ENCODE assay signal across 36 cellular contexts in the genomic region with DNA sequence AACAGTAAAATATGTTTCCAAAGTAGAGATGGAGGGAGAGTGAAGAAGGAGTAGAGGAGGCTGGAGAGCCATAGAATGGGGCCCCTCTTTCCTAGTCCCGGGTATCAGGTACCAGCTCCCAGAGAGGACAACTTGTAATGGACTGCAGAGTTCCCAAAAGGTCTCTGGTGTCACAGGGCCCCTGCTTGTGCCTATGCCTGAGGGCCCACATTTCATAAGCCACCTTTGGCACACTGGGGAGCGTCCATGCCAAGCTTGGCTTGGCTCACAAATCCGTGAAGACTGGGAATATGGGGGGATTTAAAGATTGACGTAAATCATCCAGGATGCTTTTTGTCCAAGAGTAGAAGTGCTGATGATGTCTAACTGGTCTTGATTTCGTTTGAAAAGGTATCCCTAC. TPM values are rescaled to one million over a fixed set of nuclear protein-coding genes. Genes with fewer than 3 reads are reported as not detected.
"Had no signal": no experiment of that assay in that cellular context is flagged by ENCODE, and none has a peak within 500 bp of the region (broad histone marks: within the 10 kb centered on the region; RNA-seq: fewer than 3 reads in every experiment).

No MANE protein-coding gene starts in this region.

- ATAC-seq: activated CD8-positive, alpha-beta T cell treated with anti-CD3 and anti-CD28 coated beads for 36 hours; activated naive CD4-positive, alpha-beta T cell treated with anti-CD3 and anti-CD28 coated beads, Interleukin-2, amount 50 U/mL, for 72 hours; activated T-cell treated with anti-CD3 and anti-CD28 coated beads, Interleukin-2, amount 50 U/mL, for 4 hours; activated T-cell treated with anti-CD3 and anti-CD28 coated beads, Interleukin-2, amount 50 U/mL, for 72 hours; activated T-helper 17 cell treated with anti-CD3 and anti-CD28 coated beads, Interleukin-2, amount 50 U/mL, for 72 hours; body of pancreas had no signal

- H3K36me3 ChIP-seq: adrenal gland, brain microvascular endothelial cell, breast epithelium had no signal

- H3K4me3 Mint-ChIP-seq: activated B cell treated with CpG ODN at 0.5 μM for 24 hours; activated CD4-positive, alpha-beta memory T cell treated with anti-CD3 and anti-CD28 coated beads for 36 hours; activated CD4-positive, alpha-beta T cell treated with anti-CD3 and anti-CD28 coated beads, Interleukin-2, amount 10 ng/mL, durations not matched to agents 24 days and 14 days; activated CD8-positive, alpha-beta T cell treated with anti-CD3 and anti-CD28 coated beads for 36 hours; activated naive CD4-positive, alpha-beta T cell treated with anti-CD3 and anti-CD28 coated beads for 36 hours; activated naive CD8-positive, alpha-beta T cell treated with anti-CD3 and anti-CD28 coated beads for 36 hours; activated T-cell treated with anti-CD3 and anti-CD28 coated beads, Interleukin-2, amount 50 U/mL, for 4 hours; activated T-cell treated with anti-CD3 and anti-CD28 coated beads, Interleukin-2, amount 50 U/mL, for 72 hours; activated T-helper 1 cell treated with anti-CD3 and anti-CD28 coated beads, Interleukin-12 subunit alpha, Interleukin-12 subunit beta, Interleukin-2, Interleukin-4 antibody, amounts not matched to agents 30 ng/mL and 10 ng/mL and 1 ng/mL, durations not matched to agents 14 hours and 24 hours and 36 hours; activated T-helper 17 cell treated with anti-CD3 and anti-CD28 coated beads, Interleukin-2, amount 50 U/mL, for 72 hours; T-helper 1 cell treated with Interleukin-12 subunit alpha and Interleukin-12 subunit beta and Interleukin-4 antibody, amounts not matched to agents 30 μg/mL and 1 μg/mL, for 36 hours; T-helper 2 cell treated with Interferon-gamma antibody and Interleukin-4, amounts not matched to agents 5 μg/mL and 100 μg/mL, for 36 hours had no signal

- H3K4me3 ChIP-seq: adrenal gland, body of pancreas, breast epithelium had no signal

- H3K27me3 ChIP-seq: adrenal gland, body of pancreas, brain microvascular endothelial cell, breast epithelium had no signal

- H3K9me3 ChIP-seq: adrenal gland, body of pancreas, breast epithelium had no signal

- H3K9me3 Mint-ChIP-seq: activated B cell treated with CpG ODN at 0.5 μM for 24 hours; activated CD4-positive, alpha-beta memory T cell treated with anti-CD3 and anti-CD28 coated beads for 36 hours; activated CD4-positive, alpha-beta T cell treated with anti-CD3 and anti-CD28 coated beads, Interleukin-2, amount 10 ng/mL, durations not matched to agents 24 days and 14 days; activated CD8-positive, alpha-beta T cell treated with anti-CD3 and anti-CD28 coated beads for 36 hours; activated naive CD4-positive, alpha-beta T cell treated with anti-CD3 and anti-CD28 coated beads for 36 hours; activated naive CD4-positive, alpha-beta T cell treated with anti-CD3 and anti-CD28 coated beads, Interleukin-2, amount 50 U/mL, for 72 hours; activated naive CD8-positive, alpha-beta T cell treated with anti-CD3 and anti-CD28 coated beads for 36 hours; activated T-cell treated with anti-CD3 and anti-CD28 coated beads, Interleukin-2, amount 50 U/mL, for 4 hours; activated T-cell treated with anti-CD3 and anti-CD28 coated beads, Interleukin-2, amount 50 U/mL, for 72 hours; activated T-helper 1 cell treated with anti-CD3 and anti-CD28 coated beads, Interleukin-12 subunit alpha, Interleukin-12 subunit beta, Interleukin-2, Interleukin-4 antibody, amounts not matched to agents 30 ng/mL and 10 ng/mL and 1 ng/mL, durations not matched to agents 14 hours and 24 hours and 36 hours; activated T-helper 17 cell treated with anti-CD3 and anti-CD28 coated beads, Interleukin-2, amount 50 U/mL, for 72 hours; T-helper 1 cell treated with Interleukin-12 subunit alpha and Interleukin-12 subunit beta and Interleukin-4 antibody, amounts not matched to agents 30 μg/mL and 1 μg/mL, for 36 hours; T-helper 2 cell treated with Interferon-gamma antibody and Interleukin-4, amounts not matched to agents 5 μg/mL and 100 μg/mL, for 36 hours had no signal

- H3K4me1 ChIP-seq: body of pancreas, breast epithelium had no signal

- DNase-seq: activated B cell treated with CpG ODN at 0.5 μM for 24 hours; activated CD4-positive, alpha-beta memory T cell treated with anti-CD3 and anti-CD28 coated beads for 36 hours; activated CD4-positive, alpha-beta T cell treated with anti-CD3 and anti-CD28 coated beads for 4 hours; activated CD4-positive, alpha-beta T cell treated with anti-CD3 and anti-CD28 coated beads, Interleukin-2, amount 10 ng/mL, durations not matched to agents 24 days and 14 days; activated CD4-positive, alpha-beta T cell treated with anti-CD3 and anti-CD28 coated beads, Interleukin-2, amount 50 U/mL, for 1 hour; activated CD4-positive, alpha-beta T cell treated with anti-CD3 and anti-CD28 coated beads, Interleukin-2, amount 50 U/mL, for 4 hours; activated CD4-positive, CD25-positive, alpha-beta regulatory T cell treated with anti-CD3 and anti-CD28 coated beads, Interleukin-2, amount 50 U/mL, for 72 hours; activated CD8-positive, alpha-beta memory T cell treated with anti-CD3 and anti-CD28 coated beads, Interleukin-2, amount 50 U/mL, for 4 hours; activated CD8-positive, alpha-beta T cell treated with anti-CD3 and anti-CD28 coated beads for 36 hours; activated effector memory CD4-positive, alpha-beta T cell treated with anti-CD3 and anti-CD28 coated beads, Interleukin-2, amount 50 U/mL, for 16 hours; activated gamma-delta T cell treated with Interleukin-2 at 50 U/mL for 16 hours; activated naive CD4-positive, alpha-beta T cell; activated naive CD4-positive, alpha-beta T cell treated with anti-CD3 and anti-CD28 coated beads for 36 hours; activated naive CD4-positive, alpha-beta T cell treated with anti-CD3 and anti-CD28 coated beads, Interleukin-2, amount 50 U/mL, for 16 hours; activated naive CD8-positive, alpha-beta T cell treated with anti-CD3 and anti-CD28 coated beads for 36 hours; activated T-cell treated with anti-CD3 and anti-CD28 coated beads for 4 hours; activated T-cell treated with anti-CD3 and anti-CD28 coated beads, Interleukin-2, amount 50 U/mL, for 1 hour; activated T-cell treated with anti-CD3 and anti-CD28 coated beads, Interleukin-2, amount 50 U/mL, for 4 hours; activated T-cell treated with anti-CD3 and anti-CD28 coated beads, Interleukin-2, amount 50 U/mL, for 72 hours; amniotic stem cell; aorta; brain microvascular endothelial cell; central memory CD4-positive, alpha-beta T cell; T-helper 1 cell; T-helper 2 cell; T-helper 9 cell had no signal

- H3K27ac Mint-ChIP-seq: activated B cell treated with CpG ODN at 0.5 μM for 24 hours; activated CD4-positive, alpha-beta memory T cell treated with anti-CD3 and anti-CD28 coated beads for 36 hours; activated CD4-positive, alpha-beta T cell treated with anti-CD3 and anti-CD28 coated beads, Interleukin-2, amount 10 ng/mL, durations not matched to agents 24 days and 14 days; activated CD8-positive, alpha-beta T cell treated with anti-CD3 and anti-CD28 coated beads for 36 hours; activated naive CD4-positive, alpha-beta T cell treated with anti-CD3 and anti-CD28 coated beads for 36 hours; activated naive CD4-positive, alpha-beta T cell treated with anti-CD3 and anti-CD28 coated beads, Interleukin-2, amount 50 U/mL, for 72 hours; activated naive CD8-positive, alpha-beta T cell treated with anti-CD3 and anti-CD28 coated beads for 36 hours; activated T-cell treated with anti-CD3 and anti-CD28 coated beads, Interleukin-2, amount 50 U/mL, for 72 hours; activated T-helper 1 cell treated with anti-CD3 and anti-CD28 coated beads, Interleukin-12 subunit alpha, Interleukin-12 subunit beta, Interleukin-2, Interleukin-4 antibody, amounts not matched to agents 30 ng/mL and 10 ng/mL and 1 ng/mL, durations not matched to agents 14 hours and 24 hours and 36 hours; activated T-helper 17 cell treated with anti-CD3 and anti-CD28 coated beads, Interleukin-2, amount 50 U/mL, for 72 hours; T-helper 1 cell treated with Interleukin-12 subunit alpha and Interleukin-12 subunit beta and Interleukin-4 antibody, amounts not matched to agents 30 μg/mL and 1 μg/mL, for 36 hours; T-helper 2 cell treated with Interferon-gamma antibody and Interleukin-4, amounts not matched to agents 5 μg/mL and 100 μg/mL, for 36 hours had no signal

- H3K36me3 Mint-ChIP-seq: activated CD4-positive, alpha-beta memory T cell treated with anti-CD3 and anti-CD28 coated beads for 36 hours; activated naive CD4-positive, alpha-beta T cell treated with anti-CD3 and anti-CD28 coated beads, Interleukin-2, amount 50 U/mL, for 72 hours; activated naive CD8-positive, alpha-beta T cell treated with anti-CD3 and anti-CD28 coated beads for 36 hours had no signal

- H3K4me1 Mint-ChIP-seq: activated B cell treated with CpG ODN at 0.5 μM for 24 hours; activated CD4-positive, alpha-beta T cell treated with anti-CD3 and anti-CD28 coated beads, Interleukin-2, amount 10 ng/mL, durations not matched to agents 24 days and 14 days; activated naive CD8-positive, alpha-beta T cell treated with anti-CD3 and anti-CD28 coated beads for 36 hours; activated T-helper 17 cell treated with anti-CD3 and anti-CD28 coated beads, Interleukin-2, amount 50 U/mL, for 72 hours had no signal

- H3K27ac ChIP-seq: adrenal gland, body of pancreas, brain microvascular endothelial cell, breast epithelium, VCaP had no signal

RNA-seq across cellular contexts. Expression of gene SLC22A3, which starts 16.4 kb away (rescaled TPM):
- total RNA-seq: activated B cell treated with CpG ODN at 0.5 μM for 24 hours; activated CD4-positive, alpha-beta memory T cell treated with anti-CD3 and anti-CD28 coated beads for 36 hours; activated CD4-positive, alpha-beta T cell treated with anti-CD3 and anti-CD28 coated beads, Interleukin-2, amount 10 ng/mL, durations not matched to agents 24 days and 14 days; activated CD8-positive, alpha-beta memory T cell treated with anti-CD3 and anti-CD28 coated beads for 36 hours; activated CD8-positive, alpha-beta T cell treated with anti-CD3 and anti-CD28 coated beads for 36 hours; activated naive CD4-positive, alpha-beta T cell treated with anti-CD3 and anti-CD28 coated beads for 36 hours; activated naive CD4-positive, alpha-beta T cell treated with anti-CD3 and anti-CD28 coated beads, Interleukin-2, amount 50 U/mL, for 72 hours; activated naive CD8-positive, alpha-beta T cell treated with anti-CD3 and anti-CD28 coated beads for 36 hours; activated T-cell treated with anti-CD3 and anti-CD28 coated beads, Interleukin-2, amount 50 U/mL, for 72 hours; activated T-helper 1 cell treated with anti-CD3 and anti-CD28 coated beads, Interleukin-12 subunit alpha, Interleukin-12 subunit beta, Interleukin-2, Interleukin-4 antibody, amounts not matched to agents 30 ng/mL and 10 ng/mL and 1 ng/mL, durations not matched to agents 14 hours and 24 hours and 36 hours had no signal
